18 cellular contexts compared by ENCODE assay signal in the genomic region with DNA sequence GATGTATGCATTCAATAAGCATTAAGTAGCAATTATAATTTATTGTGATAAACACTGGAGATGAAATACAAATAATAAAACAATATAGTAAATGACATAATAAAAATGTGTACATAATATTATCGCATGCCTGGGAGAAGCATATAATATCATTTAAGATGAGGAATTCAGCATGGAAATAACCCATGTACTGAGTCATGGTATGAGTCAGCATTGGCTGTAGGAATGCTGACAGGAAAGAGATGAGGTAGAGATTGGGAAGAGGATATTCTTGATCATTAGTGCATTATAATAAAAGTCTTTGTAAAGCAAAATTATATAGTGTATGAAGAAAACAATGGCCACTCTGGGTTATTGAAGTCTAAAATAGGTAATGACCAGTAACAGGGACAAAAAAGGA.
DNase-seq lines count a peak whose midpoint lies in the region; FAIRE-seq and TF ChIP-seq lines count a peak whose summit lies in the region.
"Had no signal": no experiment of that assay in that cellular context is flagged by ENCODE, and none has a peak within 500 bp of the region (broad histone marks: within the 10 kb centered on the region; RNA-seq: fewer than 3 reads in every experiment).

No MANE protein-coding gene starts in this region.

- FAIRE-seq in HTR-8/SVneo (lab: Jason Lieb, UNC) = no peak
- FAIRE-seq: A204.1, D721Med, TTC549 had no signal

- DNase-seq in A172 (ENCODE audit: low spot score) (peak; percentile 76), HTR-8/SVneo (ENCODE audit: insufficient read length, low spot score) (peak; percentile 68), amniotic epithelial cell (ENCODE audit: low read depth) (peak; percentile 52), fibroblast of the conjunctiva (ENCODE audit: low read depth) (peak; percentile 3), nucleus accumbens (lab: John Stamatoyannopoulos, UW) (no peak), esophagus squamous epithelium (lab: John Stamatoyannopoulos, UW) (no peak), ecto neural progenitor cell (ENCODE audit: low spot score) (no peak), NCI-H187 treated with DMSO at 0.1 percent for 48 hours (lab: John Stamatoyannopoulos, UW) (no peak)
- DNase-seq: activated CD8-positive, alpha-beta memory T cell treated with anti-CD3 and anti-CD28 coated beads, Interleukin-2, amount 10 ng/mL, durations not matched to agents 7 days and 5 days; activated naive CD8-positive, alpha-beta T cell treated with anti-CD3 and anti-CD28 coated beads for 36 hours; effector memory CD8-positive, alpha-beta T cell; NCI-H1105; NCI-H524 treated with DMSO at 0.1 percent for 48 hours; posterior cingulate gyrus; stimulated activated CD4-positive, alpha-beta T cell treated with anti-CD3 and anti-CD28 coated beads, Interleukin-2, amount 100 ng/mL, for 24 hours had no signal

- H3K27me3 ChIP-seq in esophagus squamous epithelium = no peaks in the 10 kb centered on the region

- H3K9me3 ChIP-seq in esophagus squamous epithelium = no peaks in the 10 kb centered on the region

- no peak for TF ChIP-seq POLR2A in esophagus squamous epithelium (IDR thresholded peaks at IDR 0.05)

- H3K4me3 ChIP-seq in esophagus squamous epithelium = no peak overlapping the region

- WGBS in esophagus squamous epithelium, 2 donors = 55 to 63% methylated on average over 1 of the region's 1 CpG

- H3K36me3 ChIP-seq in esophagus squamous epithelium = no peaks in the 10 kb centered on the region

- no peak overlapping the region for H3K27ac ChIP-seq in esophagus squamous epithelium

- intact Hi-C loops in esophagus squamous epithelium (cut with DNase I) = no loop called here

- H3K4me1 ChIP-seq in esophagus squamous epithelium = no peaks in the 10 kb centered on the region

- no peak for TF ChIP-seq CTCF in esophagus squamous epithelium (IDR thresholded peaks at IDR 0.05)

Comparison
In these comparisons a context has a peak if more than half of its experiments do, and no peak if none do; other contexts are left out.
1. DNase-seq: peak in A172 (single experiment), HTR-8/SVneo (single experiment), amniotic epithelial cell (single experiment) and fibroblast of the conjunctiva (single experiment); none in nucleus accumbens (0 of 56), esophagus squamous epithelium (single experiment), ecto neural progenitor cell (single experiment) and NCI-H187 treated with DMSO at 0.1 percent for 48 hours (single experiment).